ENCODE assay signal across 17 cellular contexts in the genomic region with DNA sequence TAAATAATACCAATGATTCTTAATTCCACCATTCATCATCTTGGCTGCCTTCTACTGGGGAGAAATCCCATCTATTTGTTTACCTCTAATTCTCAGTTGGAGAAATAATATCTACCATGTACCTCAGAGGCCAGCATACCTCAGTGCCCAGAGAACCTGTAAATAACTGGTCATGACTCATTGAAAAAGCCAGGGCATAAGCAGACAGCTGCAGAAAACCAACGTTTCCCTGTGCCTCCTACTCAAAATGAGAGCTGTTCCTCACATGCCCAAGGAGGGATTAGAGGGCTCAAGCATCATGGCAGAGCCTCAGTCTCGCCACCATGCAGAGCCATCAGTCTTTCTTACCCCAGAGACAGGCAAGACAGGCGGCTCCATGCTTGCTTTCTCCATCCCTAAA. TPM values are rescaled to one million over a fixed set of nuclear protein-coding genes. Genes with fewer than 3 reads are reported as not detected.
"Had no signal": no experiment of that assay in that cellular context is flagged by ENCODE, and none has a peak within 500 bp of the region (broad histone marks: within the 10 kb centered on the region; RNA-seq: fewer than 3 reads in every experiment).

No MANE protein-coding gene starts in this region.

- H3K27ac ChIP-seq: dorsolateral prefrontal cortex, esophagus muscularis mucosa, heart right ventricle, neutrophil, sigmoid colon had no signal

- H3K27me3 ChIP-seq: dorsolateral prefrontal cortex, heart right ventricle had no signal

- H3K9me3 ChIP-seq: esophagus muscularis mucosa, heart right ventricle, neutrophil, sigmoid colon had no signal

- H3K4me1 ChIP-seq: esophagus muscularis mucosa, heart right ventricle, sigmoid colon had no signal

- DNase-seq: activated CD4-positive, alpha-beta T cell treated with anti-CD3 and anti-CD28 coated beads, Interleukin-2, amount 50 U/mL, for 4 hours; activated CD4-positive, CD25-positive, alpha-beta regulatory T cell treated with anti-CD3 and anti-CD28 coated beads, Interleukin-2, amount 50 U/mL, for 72 hours; activated effector memory CD4-positive, alpha-beta T cell treated with Interleukin-2 at 50 U/mL for 16 hours; activated T-cell treated with anti-CD3 and anti-CD28 coated beads, Interleukin-2, amount 50 U/mL, for 1 hour; amniotic stem cell; dorsolateral prefrontal cortex; foreskin fibroblast; heart right ventricle; sigmoid colon; stimulated activated CD4-positive, alpha-beta T cell treated with anti-CD3 and anti-CD28 coated beads, Interleukin-2, amount 100 ng/mL, for 48 hours; stimulated activated naive CD4-positive, alpha-beta T cell treated with Interleukin-2 at 50 U/mL for 16 hours; trophoblast cell had no signal

- ATAC-seq: heart right ventricle had no signal

- H3K4me3 ChIP-seq: dorsolateral prefrontal cortex, esophagus muscularis mucosa, heart right ventricle, sigmoid colon had no signal

- H3K36me3 ChIP-seq: esophagus muscularis mucosa, heart right ventricle, neutrophil, sigmoid colon had no signal

RNA-seq across cellular contexts. Expression of gene PON1, which starts 21.4 kb away (rescaled TPM):
- total RNA-seq: chondrocyte; esophagus muscularis mucosa; heart right ventricle; pulmonary artery endothelial cell; T-helper 2 cell treated with Interferon-gamma antibody and Interleukin-4, amounts not matched to agents 100 ng/mL and 5 ng/mL, for 36 hours had no signal
